In genomic region chr9:71683598-71684235, GRCh38 we compare ENCODE assay signal across 8 cellular contexts.
DNase-seq lines count a peak whose midpoint lies in the region; ATAC-seq, FAIRE-seq and TF ChIP-seq lines count a peak whose summit lies in the region.

No MANE protein-coding gene starts in this region.

- no peak for TF ChIP-seq EP300 in SK-N-SH (IDR thresholded peaks at IDR 0.05; ENCODE audit: borderline replicate concordance in 1 of 2, low read depth in 1 of 2, low read length in 1 of 2)

- DNase-seq in GM23338 (ENCODE audit: low spot score) (peak; percentile 66), SK-N-SH (peak; percentile 1), fibroblast of lung (ENCODE audit: low read depth in 2 of 2) (peak; percentile 67 to 86), posterior cingulate gyrus (peak in 6 of 10 donors; percentile 33 to 88 (median 36)), RCC 7860 (ENCODE audit: low spot score) (no peak), ureter (ENCODE audit: low spot score) (no peak)
- DNase-seq in effector CD8-positive, alpha-beta T cell (lab: John Stamatoyannopoulos, UW): no peak

- intact Hi-C loops in posterior cingulate gyrus (cut with DNase I): no loop called here

- H3K4me1 ChIP-seq in GM23338 (ENCODE audit: insufficient read depth) (peaks cover 25% of the 10 kb centered on the region), SK-N-SH (ENCODE audit: control insufficient read depth in 1 of 2, insufficient read depth in 2 of 2, low read depth in 1 of 2, low read length in 1 of 2) (peaks cover 3 to 35% of the 10 kb centered on the region in 2 experiments; a peak in 3 of 4 replicates), fibroblast of lung (ENCODE audit: control insufficient read depth, extremely low read depth, insufficient read depth, low read length) (peaks cover 25% of the 10 kb centered on the region)

- CTCF ChIA-PET in SK-N-SH (lab: Yijun Ruan, JAX): interaction anchor here (0.8 kb wide), 1 partner anchor 135 kb away, joined by 7 read pairs; no protein-coding TSS in a partner anchor

- POLR2A ChIA-PET in SK-N-SH (lab: Yijun Ruan, JAX): no interaction called here

- H3K4me3 ChIP-seq in GM23338 (no peak overlapping the region), SK-N-SH (ENCODE audit: low read depth in 2 of 2, low read length in 1 of 2) (no peak overlapping the region), fibroblast of lung (replicated peaks in 1 of 4; ENCODE audit: control extremely low read depth in 1 of 4, insufficient read depth in 1 of 4, low read depth in 3 of 4, low read length in 4 of 4) (no peak overlapping the region)

- FAIRE-seq in RCC 7860 (lab: Jason Lieb, UNC): no peak

- H3K27me3 ChIP-seq in GM23338 (ENCODE audit: insufficient read depth) (no peaks in the 10 kb centered on the region), SK-N-SH (ENCODE audit: insufficient read depth) (no peaks in the 10 kb centered on the region), fibroblast of lung (ENCODE audit: control insufficient read depth, insufficient read depth, low read length) (no peaks in the 10 kb centered on the region)

- peaks cover 2% of the 10 kb centered on the region for H3K27me3 Mint-ChIP-seq in GM23338 (ENCODE audit: insufficient read depth, low read depth, poor library complexity)

- peak overlapping the region; percentile 29; the same call in 1 of the 2 replicates for H3K4me2 ChIP-seq in GM23338
- H3K4me2 ChIP-seq in SK-N-SH: peak overlapping the region; percentile 29; the same call in 1 of the 2 replicates
- no peak overlapping the region for H3K4me2 ChIP-seq in fibroblast of lung (ENCODE audit: extremely low read depth, insufficient read depth, low read length)

- H3F3A ChIP-seq in GM23338 (replicated peaks; ENCODE audit: low read depth) (no peaks in the 10 kb centered on the region), SK-N-SH (replicated peaks; ENCODE audit: insufficient read depth) (peaks cover 36% of the 10 kb centered on the region)

- no peaks in the 10 kb centered on the region for H3K9me2 ChIP-seq in GM23338 (ENCODE audit: insufficient read depth)
- H3K9me2 ChIP-seq in SK-N-SH: no peaks in the 10 kb centered on the region

- H3K27ac ChIP-seq in GM23338 (ENCODE audit: low read depth) (peak overlapping the region; percentile 18; the same call in 1 of the 2 replicates), SK-N-SH (ENCODE audit: low read depth in 2 of 2, low read length in 1 of 2) (peak overlapping the region in 1 of 2 experiments; percentile 11; a peak in 1 of 4 replicates), fibroblast of lung (ENCODE audit: insufficient read depth, low read length) (no peak overlapping the region)

- H3K36me3 Mint-ChIP-seq in GM23338 (ENCODE audit: low read depth): peaks cover 28% of the 10 kb centered on the region

- 25% methylated on average over 9 of the region's 9 CpGs for WGBS in SK-N-SH (ENCODE audit: low lambda C conversion rate)

- no peak overlapping the region for H2AFZ ChIP-seq in GM23338
- no peak overlapping the region for H2AFZ ChIP-seq in SK-N-SH (ENCODE audit: low read depth)
- H2AFZ ChIP-seq in fibroblast of lung (ENCODE audit: low read length): no peak overlapping the region

- H3K36me3 ChIP-seq in GM23338 (ENCODE audit: insufficient read depth) (peaks cover 14% of the 10 kb centered on the region), SK-N-SH (replicated peaks in 1 of 2; ENCODE audit: control insufficient read depth in 1 of 2, insufficient read depth in 2 of 2, low read length in 1 of 2) (peaks cover 0 to 1% of the 10 kb centered on the region in 2 experiments), fibroblast of lung (ENCODE audit: control insufficient read depth, insufficient read depth, low read length) (no peaks in the 10 kb centered on the region)

- peak; percentile 61 for TF ChIP-seq RAD21 in SK-N-SH (IDR thresholded peaks at IDR 0.05; ENCODE audit: low read length)

- no peaks in the 10 kb centered on the region for H3K9me3 Mint-ChIP-seq in GM23338

- no peaks in the 10 kb centered on the region; the same call in 1 of the 2 replicates for H4K20me1 ChIP-seq in GM23338 (replicated peaks; ENCODE audit: insufficient read depth)
- H4K20me1 ChIP-seq in SK-N-SH (ENCODE audit: insufficient read depth): no peaks in the 10 kb centered on the region
- H4K20me1 ChIP-seq in fibroblast of lung (ENCODE audit: control insufficient read depth, extremely low read depth, insufficient read depth, low read length): no peaks in the 10 kb centered on the region

- H3K4me3 Mint-ChIP-seq in GM23338: peak overlapping the region; percentile 25; the same call in 1 of the 3 replicates

- ATAC-seq in GM23338: peak; percentile 89
- no peak for ATAC-seq in GM21619 (IDR thresholded peaks at IDR 0.05; ENCODE audit: unreplicated experiment)

- TF ChIP-seq CTCF in GM23338 (conservative IDR thresholded peaks at IDR 0.05; ENCODE audit: low read depth in 2 of 2) (peak; percentile 39 to 66), SK-N-SH (IDR thresholded peaks at IDR 0.05) (peak; percentile 70), fibroblast of lung (conservative IDR thresholded peaks at IDR 0.05 in 1 of 2, IDR thresholded peaks at IDR 0.05 in 1 of 2; ENCODE audit: low read depth in 1 of 2, low read length in 2 of 2) (peak; percentile 39 to 57)

- H3K79me2 ChIP-seq in GM23338 (replicated peaks; ENCODE audit: insufficient read depth): no peaks in the 10 kb centered on the region
- no peaks in the 10 kb centered on the region for H3K79me2 ChIP-seq in SK-N-SH (ENCODE audit: insufficient read depth)
- H3K79me2 ChIP-seq in fibroblast of lung (ENCODE audit: control insufficient read depth, insufficient read depth, low read length): no peaks in the 10 kb centered on the region

- no peak overlapping the region for H3K9ac ChIP-seq in SK-N-SH
- no peak overlapping the region for H3K9ac ChIP-seq in fibroblast of lung (ENCODE audit: insufficient read depth, low read length)

- H3K9me3 ChIP-seq in SK-N-SH (no peaks in the 10 kb centered on the region), fibroblast of lung (ENCODE audit: control insufficient read depth, insufficient read depth, low read depth, low read length) (no peaks in the 10 kb centered on the region)

- H3K4me1 Mint-ChIP-seq in GM23338: peaks cover 28% of the 10 kb centered on the region

- H3K27ac Mint-ChIP-seq in GM23338: peak overlapping the region; percentile 89

TF ChIP-seq in GM23338, 12 proteins besides CTCF, POLR2A, EP300 and RAD21 (continues in another document):
- no peak for TF ChIP-seq REST (IDR thresholded peaks at IDR 0.05; ENCODE audit: unreplicated experiment)
- no peak for TF ChIP-seq STAT1 (IDR thresholded peaks at IDR 0.05; ENCODE audit: unreplicated experiment)

TF ChIP-seq in SK-N-SH, 30 proteins besides CTCF, POLR2A, EP300 and RAD21:
- TF ChIP-seq REST (IDR thresholded peaks at IDR 0.05; ENCODE audit: low read depth, low read length) (no peak), PBX3 (IDR thresholded peaks at IDR 0.05) (peak; percentile 55), MAX (IDR thresholded peaks at IDR 0.05; ENCODE audit: low read depth) (peak; percentile 63), EZH2phosphoT487 (IDR thresholded peaks at IDR 0.05; ENCODE audit: borderline replicate concordance, low read depth) (no peak), SMC3 (IDR thresholded peaks at IDR 0.05; ENCODE audit: low read depth, low read length) (peak; percentile 63), ELF1 (IDR thresholded peaks at IDR 0.05) (no peak), JUND (IDR thresholded peaks at IDR 0.05) (peak; percentile 12; the same call in 1 of the 2 replicates), FOSL2 (IDR thresholded peaks at IDR 0.05; ENCODE audit: borderline replicate concordance, low read depth) (peak; percentile 50; the same call in 1 of the 2 replicates)

Comparison
In these comparisons a context has a peak if more than half of its experiments do, and no peak if none do; other contexts are left out.
1. DNase-seq: peak in GM23338 (single experiment), SK-N-SH (single experiment), fibroblast of lung (2 of 2) and posterior cingulate gyrus (6 of 10); none in effector CD8-positive, alpha-beta T cell (single experiment), RCC 7860 (single experiment) and ureter (single experiment).
2. Peak in every context shown above with its lines, with median percentiles within 50 percentile points of each other: CTCF ChIP-seq.